In the genomic region with DNA sequence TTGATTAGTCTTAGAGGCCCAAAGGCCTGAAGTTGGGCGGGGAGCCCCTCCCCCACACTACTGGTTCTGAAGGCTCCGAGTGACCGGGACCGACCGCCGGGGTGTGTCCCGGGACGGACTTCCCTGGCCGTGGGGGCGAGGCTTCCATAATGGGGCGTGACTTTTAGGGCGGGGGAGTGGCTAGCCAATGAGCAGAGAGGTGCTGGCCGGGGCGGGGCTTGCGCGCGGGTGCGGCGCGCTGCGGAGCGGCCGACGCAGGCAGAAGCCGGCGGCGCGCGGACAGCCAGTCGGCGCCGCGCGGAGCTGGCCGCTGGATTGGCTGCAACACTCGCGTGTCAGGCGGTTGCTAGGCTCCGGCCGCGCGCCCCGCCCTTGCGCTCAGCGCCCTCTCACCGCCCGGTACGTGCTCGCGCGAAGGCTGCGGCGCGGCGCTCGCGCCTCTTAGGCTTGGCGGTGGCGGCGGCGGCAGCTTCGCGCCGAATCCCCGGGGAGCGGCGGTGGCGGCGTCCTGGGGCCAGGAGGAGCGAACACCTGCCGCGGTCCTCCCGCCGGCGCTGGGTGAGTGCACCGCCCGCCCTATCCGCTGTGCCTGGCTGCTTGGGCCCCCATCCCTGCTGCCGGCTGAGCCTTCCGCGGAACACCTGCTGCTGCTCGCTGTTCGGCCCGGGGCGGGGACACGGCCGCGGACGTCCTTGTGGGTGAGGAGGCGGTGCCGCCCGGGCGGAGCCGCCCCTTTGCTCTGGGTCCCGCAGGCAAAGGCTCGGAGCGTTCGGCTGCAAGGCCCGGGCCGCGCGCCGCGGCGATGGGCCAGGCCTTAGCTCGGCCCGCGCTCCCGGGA, we compare ENCODE assay signal across 1 cellular context.
TF ChIP-seq lines count a peak whose summit lies in the region.

A gene (plus strand): TSS at position 392 of the 838 bp plus-strand sequence. CDS start 40,268 bp downstream, outside the sequence.

TF ChIP-seq in HepG2, 621 proteins besides CTCF, POLR2A, EP300 and RAD21 (continued from another document and continues in another):
- TF ChIP-seq, protein P1, sequence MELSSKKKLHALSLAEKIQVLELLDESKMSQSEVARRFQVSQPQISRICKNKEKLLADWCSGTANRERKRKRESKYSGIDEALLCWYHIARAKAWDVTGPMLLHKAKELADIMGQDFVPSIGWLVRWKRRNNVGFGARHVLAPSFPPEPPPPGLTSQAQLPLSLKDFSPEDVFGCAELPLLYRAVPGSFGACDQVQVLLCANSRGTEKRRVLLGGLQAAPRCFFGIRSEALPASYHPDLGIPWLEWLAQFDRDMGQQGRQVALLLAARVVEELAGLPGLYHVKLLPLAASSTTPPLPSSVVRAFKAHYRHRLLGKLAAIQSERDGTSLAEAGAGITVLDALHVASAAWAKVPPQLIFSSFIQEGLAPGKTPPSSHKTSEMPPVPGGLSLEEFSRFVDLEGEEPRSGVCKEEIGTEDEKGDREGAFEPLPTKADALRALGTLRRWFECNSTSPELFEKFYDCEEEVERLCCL (CRISPR knock-in tag; IDR thresholded peaks at IDR 0.05; ENCODE audit: borderline replicate concordance): no peak
- TF ChIP-seq SRSF9 (IDR thresholded peaks at IDR 0.05; ENCODE audit: borderline replicate concordance, insufficient read depth, low read depth, low read length, poor library complexity, severe bottlenecking): no peak
- TF ChIP-seq, protein P2, sequence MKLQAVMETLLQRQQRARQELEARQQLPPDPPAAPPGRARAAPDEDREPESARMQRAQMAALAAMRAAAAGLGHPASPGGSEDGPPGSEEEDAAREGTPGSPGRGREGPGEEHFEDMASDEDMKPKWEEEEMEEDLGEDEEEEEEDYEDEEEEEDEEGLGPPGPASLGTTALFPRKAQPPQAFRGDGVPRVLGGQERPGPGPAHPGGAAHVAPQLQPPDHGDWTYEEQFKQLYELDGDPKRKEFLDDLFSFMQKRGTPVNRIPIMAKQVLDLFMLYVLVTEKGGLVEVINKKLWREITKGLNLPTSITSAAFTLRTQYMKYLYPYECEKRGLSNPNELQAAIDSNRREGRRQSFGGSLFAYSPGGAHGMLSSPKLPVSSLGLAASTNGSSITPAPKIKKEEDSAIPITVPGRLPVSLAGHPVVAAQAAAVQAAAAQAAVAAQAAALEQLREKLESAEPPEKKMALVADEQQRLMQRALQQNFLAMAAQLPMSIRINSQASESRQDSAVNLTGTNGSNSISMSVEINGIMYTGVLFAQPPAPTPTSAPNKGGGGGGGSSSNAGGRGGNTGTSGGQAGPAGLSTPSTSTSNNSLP (IDR thresholded peaks at IDR 0.05; ENCODE audit: low read depth, low read length): no peak
- TF ChIP-seq ZNF335 (CRISPR knock-in tag; IDR thresholded peaks at IDR 0.05): no peak
- no peak for TF ChIP-seq ZNF879 (CRISPR knock-in tag; IDR thresholded peaks at IDR 0.05)
- TF ChIP-seq XBP1 (CRISPR knock-in tag; IDR thresholded peaks at IDR 0.05): no peak
- TF ChIP-seq HNRNPK (IDR thresholded peaks at IDR 0.05; ENCODE audit: low read depth, low read length, poor library complexity, severe bottlenecking): peak; percentile 64
- TF ChIP-seq ZBTB20 (CRISPR knock-in tag; IDR thresholded peaks at IDR 0.05; ENCODE audit: borderline replicate concordance, low read depth): no peak
- 0 out of 2 replicates have a peak, but pooled peaks have one; percentile 12 for TF ChIP-seq ISX (CRISPR knock-in tag; conservative IDR thresholded peaks at IDR 0.05)
- TF ChIP-seq REXO4 (CRISPR knock-in tag; IDR thresholded peaks at IDR 0.05; ENCODE audit: borderline replicate concordance): no peak
- no peak; the same call in 1 of the 2 replicates for TF ChIP-seq NR2C2 (CRISPR knock-in tag; IDR thresholded peaks at IDR 0.05; ENCODE audit: borderline replicate concordance)
- TF ChIP-seq, protein P3, sequence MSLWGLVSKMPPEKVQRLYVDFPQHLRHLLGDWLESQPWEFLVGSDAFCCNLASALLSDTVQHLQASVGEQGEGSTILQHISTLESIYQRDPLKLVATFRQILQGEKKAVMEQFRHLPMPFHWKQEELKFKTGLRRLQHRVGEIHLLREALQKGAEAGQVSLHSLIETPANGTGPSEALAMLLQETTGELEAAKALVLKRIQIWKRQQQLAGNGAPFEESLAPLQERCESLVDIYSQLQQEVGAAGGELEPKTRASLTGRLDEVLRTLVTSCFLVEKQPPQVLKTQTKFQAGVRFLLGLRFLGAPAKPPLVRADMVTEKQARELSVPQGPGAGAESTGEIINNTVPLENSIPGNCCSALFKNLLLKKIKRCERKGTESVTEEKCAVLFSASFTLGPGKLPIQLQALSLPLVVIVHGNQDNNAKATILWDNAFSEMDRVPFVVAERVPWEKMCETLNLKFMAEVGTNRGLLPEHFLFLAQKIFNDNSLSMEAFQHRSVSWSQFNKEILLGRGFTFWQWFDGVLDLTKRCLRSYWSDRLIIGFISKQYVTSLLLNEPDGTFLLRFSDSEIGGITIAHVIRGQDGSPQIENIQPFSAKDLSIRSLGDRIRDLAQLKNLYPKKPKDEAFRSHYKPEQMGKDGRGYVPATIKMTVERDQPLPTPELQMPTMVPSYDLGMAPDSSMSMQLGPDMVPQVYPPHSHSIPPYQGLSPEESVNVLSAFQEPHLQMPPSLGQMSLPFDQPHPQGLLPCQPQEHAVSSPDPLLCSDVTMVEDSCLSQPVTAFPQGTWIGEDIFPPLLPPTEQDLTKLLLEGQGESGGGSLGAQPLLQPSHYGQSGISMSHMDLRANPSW (CRISPR knock-in tag; IDR thresholded peaks at IDR 0.05; ENCODE audit: borderline replicate concordance): no peak; the same call in 1 of the 2 replicates
- TF ChIP-seq, protein P4, sequence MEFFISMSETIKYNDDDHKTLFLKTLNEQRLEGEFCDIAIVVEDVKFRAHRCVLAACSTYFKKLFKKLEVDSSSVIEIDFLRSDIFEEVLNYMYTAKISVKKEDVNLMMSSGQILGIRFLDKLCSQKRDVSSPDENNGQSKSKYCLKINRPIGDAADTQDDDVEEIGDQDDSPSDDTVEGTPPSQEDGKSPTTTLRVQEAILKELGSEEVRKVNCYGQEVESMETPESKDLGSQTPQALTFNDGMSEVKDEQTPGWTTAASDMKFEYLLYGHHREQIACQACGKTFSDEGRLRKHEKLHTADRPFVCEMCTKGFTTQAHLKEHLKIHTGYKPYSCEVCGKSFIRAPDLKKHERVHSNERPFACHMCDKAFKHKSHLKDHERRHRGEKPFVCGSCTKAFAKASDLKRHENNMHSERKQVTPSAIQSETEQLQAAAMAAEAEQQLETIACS (CRISPR knock-in tag; IDR thresholded peaks at IDR 0.05): peak; percentile 89
- 0 out of 2 replicates have a peak, but pooled peaks have one; percentile 72 for TF ChIP-seq ZNF468 (CRISPR knock-in tag; IDR thresholded peaks at IDR 0.05)
- no peak for TF ChIP-seq FLYWCH1 (CRISPR knock-in tag; IDR thresholded peaks at IDR 0.05)
- TF ChIP-seq, protein P5, sequence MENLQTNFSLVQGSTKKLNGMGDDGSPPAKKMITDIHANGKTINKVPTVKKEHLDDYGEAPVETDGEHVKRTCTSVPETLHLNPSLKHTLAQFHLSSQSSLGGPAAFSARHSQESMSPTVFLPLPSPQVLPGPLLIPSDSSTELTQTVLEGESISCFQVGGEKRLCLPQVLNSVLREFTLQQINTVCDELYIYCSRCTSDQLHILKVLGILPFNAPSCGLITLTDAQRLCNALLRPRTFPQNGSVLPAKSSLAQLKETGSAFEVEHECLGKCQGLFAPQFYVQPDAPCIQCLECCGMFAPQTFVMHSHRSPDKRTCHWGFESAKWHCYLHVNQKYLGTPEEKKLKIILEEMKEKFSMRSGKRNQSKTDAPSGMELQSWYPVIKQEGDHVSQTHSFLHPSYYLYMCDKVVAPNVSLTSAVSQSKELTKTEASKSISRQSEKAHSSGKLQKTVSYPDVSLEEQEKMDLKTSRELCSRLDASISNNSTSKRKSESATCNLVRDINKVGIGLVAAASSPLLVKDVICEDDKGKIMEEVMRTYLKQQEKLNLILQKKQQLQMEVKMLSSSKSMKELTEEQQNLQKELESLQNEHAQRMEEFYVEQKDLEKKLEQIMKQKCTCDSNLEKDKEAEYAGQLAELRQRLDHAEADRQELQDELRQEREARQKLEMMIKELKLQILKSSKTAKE (CRISPR knock-in tag; IDR thresholded peaks at IDR 0.05; ENCODE audit: borderline replicate concordance): no peak
- no peak for TF ChIP-seq HHEX (CRISPR knock-in tag; IDR thresholded peaks at IDR 0.05)
- peak; percentile 88 for TF ChIP-seq SAP130 (CRISPR knock-in tag; IDR thresholded peaks at IDR 0.05; ENCODE audit: low read depth)
- no peak for TF ChIP-seq HNRNPL (IDR thresholded peaks at IDR 0.05; ENCODE audit: low read depth, low read length)
- TF ChIP-seq, protein P6, sequence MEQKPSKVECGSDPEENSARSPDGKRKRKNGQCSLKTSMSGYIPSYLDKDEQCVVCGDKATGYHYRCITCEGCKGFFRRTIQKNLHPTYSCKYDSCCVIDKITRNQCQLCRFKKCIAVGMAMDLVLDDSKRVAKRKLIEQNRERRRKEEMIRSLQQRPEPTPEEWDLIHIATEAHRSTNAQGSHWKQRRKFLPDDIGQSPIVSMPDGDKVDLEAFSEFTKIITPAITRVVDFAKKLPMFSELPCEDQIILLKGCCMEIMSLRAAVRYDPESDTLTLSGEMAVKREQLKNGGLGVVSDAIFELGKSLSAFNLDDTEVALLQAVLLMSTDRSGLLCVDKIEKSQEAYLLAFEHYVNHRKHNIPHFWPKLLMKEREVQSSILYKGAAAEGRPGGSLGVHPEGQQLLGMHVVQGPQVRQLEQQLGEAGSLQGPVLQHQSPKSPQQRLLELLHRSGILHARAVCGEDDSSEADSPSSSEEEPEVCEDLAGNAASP (CRISPR knock-in tag; IDR thresholded peaks at IDR 0.05; ENCODE audit: borderline replicate concordance): 0 out of 2 replicates have a peak, but pooled peaks have one; percentile 13
- TF ChIP-seq, protein P7, sequence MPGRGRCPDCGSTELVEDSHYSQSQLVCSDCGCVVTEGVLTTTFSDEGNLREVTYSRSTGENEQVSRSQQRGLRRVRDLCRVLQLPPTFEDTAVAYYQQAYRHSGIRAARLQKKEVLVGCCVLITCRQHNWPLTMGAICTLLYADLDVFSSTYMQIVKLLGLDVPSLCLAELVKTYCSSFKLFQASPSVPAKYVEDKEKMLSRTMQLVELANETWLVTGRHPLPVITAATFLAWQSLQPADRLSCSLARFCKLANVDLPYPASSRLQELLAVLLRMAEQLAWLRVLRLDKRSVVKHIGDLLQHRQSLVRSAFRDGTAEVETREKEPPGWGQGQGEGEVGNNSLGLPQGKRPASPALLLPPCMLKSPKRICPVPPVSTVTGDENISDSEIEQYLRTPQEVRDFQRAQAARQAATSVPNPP (CRISPR knock-in tag; IDR thresholded peaks at IDR 0.05): peak; percentile 95
- no peak for TF ChIP-seq ZNF615 (CRISPR knock-in tag; IDR thresholded peaks at IDR 0.05; ENCODE audit: borderline replicate concordance)
- TF ChIP-seq ZNF44 (CRISPR knock-in tag; IDR thresholded peaks at IDR 0.05): no peak; the same call in 1 of the 2 replicates
- peak; percentile 82 for TF ChIP-seq PHF8 (CRISPR knock-in tag; IDR thresholded peaks at IDR 0.05)
- 0 out of 2 replicates have a peak, but pooled peaks have one; percentile 81 for TF ChIP-seq ZNF839 (CRISPR knock-in tag; IDR thresholded peaks at IDR 0.05; ENCODE audit: borderline replicate concordance)
- TF ChIP-seq DNMT1 (CRISPR knock-in tag; IDR thresholded peaks at IDR 0.05): 0 out of 2 replicates have a peak, but pooled peaks have one; percentile 22
- peak; percentile 92; the same call in 1 of the 2 replicates for TF ChIP-seq SMAD1 (CRISPR knock-in tag; IDR thresholded peaks at IDR 0.05; ENCODE audit: borderline replicate concordance, low read depth)
- TF ChIP-seq, protein P8, sequence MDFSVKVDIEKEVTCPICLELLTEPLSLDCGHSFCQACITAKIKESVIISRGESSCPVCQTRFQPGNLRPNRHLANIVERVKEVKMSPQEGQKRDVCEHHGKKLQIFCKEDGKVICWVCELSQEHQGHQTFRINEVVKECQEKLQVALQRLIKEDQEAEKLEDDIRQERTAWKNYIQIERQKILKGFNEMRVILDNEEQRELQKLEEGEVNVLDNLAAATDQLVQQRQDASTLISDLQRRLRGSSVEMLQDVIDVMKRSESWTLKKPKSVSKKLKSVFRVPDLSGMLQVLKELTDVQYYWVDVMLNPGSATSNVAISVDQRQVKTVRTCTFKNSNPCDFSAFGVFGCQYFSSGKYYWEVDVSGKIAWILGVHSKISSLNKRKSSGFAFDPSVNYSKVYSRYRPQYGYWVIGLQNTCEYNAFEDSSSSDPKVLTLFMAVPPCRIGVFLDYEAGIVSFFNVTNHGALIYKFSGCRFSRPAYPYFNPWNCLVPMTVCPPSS (IDR thresholded peaks at IDR 0.05): no peak
- no peak; the same call in 1 of the 2 replicates for TF ChIP-seq ZNF230 (CRISPR knock-in tag; IDR thresholded peaks at IDR 0.05)
- TF ChIP-seq CREM (IDR thresholded peaks at IDR 0.05): 0 out of 2 replicates have a peak, but pooled peaks have one; percentile 37
- TF ChIP-seq CREM (CRISPR knock-in tag; IDR thresholded peaks at IDR 0.05): no peak
- TF ChIP-seq ZNF264 (CRISPR knock-in tag; IDR thresholded peaks at IDR 0.05): no peak
- TF ChIP-seq, protein P9, sequence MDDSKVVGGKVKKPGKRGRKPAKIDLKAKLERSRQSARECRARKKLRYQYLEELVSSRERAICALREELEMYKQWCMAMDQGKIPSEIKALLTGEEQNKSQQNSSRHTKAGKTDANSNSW (CRISPR knock-in tag; IDR thresholded peaks at IDR 0.05; ENCODE audit: borderline replicate concordance): no peak
- TF ChIP-seq ZFP1 (CRISPR knock-in tag; IDR thresholded peaks at IDR 0.05): no peak
- TF ChIP-seq, protein P10, sequence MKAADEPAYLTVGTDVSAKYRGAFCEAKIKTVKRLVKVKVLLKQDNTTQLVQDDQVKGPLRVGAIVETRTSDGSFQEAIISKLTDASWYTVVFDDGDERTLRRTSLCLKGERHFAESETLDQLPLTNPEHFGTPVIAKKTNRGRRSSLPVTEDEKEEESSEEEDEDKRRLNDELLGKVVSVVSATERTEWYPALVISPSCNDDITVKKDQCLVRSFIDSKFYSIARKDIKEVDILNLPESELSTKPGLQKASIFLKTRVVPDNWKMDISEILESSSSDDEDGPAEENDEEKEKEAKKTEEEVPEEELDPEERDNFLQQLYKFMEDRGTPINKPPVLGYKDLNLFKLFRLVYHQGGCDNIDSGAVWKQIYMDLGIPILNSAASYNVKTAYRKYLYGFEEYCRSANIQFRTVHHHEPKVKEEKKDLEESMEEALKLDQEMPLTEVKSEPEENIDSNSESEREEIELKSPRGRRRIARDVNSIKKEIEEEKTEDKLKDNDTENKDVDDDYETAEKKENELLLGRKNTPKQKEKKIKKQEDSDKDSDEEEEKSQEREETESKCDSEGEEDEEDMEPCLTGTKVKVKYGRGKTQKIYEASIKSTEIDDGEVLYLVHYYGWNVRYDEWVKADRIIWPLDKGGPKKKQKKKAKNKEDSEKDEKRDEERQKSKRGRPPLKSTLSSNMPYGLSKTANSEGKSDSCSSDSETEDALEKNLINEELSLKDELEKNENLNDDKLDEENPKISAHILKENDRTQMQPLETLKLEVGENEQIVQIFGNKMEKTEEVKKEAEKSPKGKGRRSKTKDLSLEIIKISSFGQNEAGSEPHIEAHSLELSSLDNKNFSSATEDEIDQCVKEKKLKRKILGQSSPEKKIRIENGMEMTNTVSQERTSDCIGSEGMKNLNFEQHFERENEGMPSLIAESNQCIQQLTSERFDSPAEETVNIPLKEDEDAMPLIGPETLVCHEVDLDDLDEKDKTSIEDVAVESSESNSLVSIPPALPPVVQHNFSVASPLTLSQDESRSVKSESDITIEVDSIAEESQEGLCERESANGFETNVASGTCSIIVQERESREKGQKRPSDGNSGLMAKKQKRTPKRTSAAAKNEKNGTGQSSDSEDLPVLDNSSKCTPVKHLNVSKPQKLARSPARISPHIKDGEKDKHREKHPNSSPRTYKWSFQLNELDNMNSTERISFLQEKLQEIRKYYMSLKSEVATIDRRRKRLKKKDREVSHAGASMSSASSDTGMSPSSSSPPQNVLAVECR (CRISPR knock-in tag; IDR thresholded peaks at IDR 0.05; ENCODE audit: borderline replicate concordance): peak; percentile 92
